ENCODE assay signal across 1 cellular context in the genomic region with DNA sequence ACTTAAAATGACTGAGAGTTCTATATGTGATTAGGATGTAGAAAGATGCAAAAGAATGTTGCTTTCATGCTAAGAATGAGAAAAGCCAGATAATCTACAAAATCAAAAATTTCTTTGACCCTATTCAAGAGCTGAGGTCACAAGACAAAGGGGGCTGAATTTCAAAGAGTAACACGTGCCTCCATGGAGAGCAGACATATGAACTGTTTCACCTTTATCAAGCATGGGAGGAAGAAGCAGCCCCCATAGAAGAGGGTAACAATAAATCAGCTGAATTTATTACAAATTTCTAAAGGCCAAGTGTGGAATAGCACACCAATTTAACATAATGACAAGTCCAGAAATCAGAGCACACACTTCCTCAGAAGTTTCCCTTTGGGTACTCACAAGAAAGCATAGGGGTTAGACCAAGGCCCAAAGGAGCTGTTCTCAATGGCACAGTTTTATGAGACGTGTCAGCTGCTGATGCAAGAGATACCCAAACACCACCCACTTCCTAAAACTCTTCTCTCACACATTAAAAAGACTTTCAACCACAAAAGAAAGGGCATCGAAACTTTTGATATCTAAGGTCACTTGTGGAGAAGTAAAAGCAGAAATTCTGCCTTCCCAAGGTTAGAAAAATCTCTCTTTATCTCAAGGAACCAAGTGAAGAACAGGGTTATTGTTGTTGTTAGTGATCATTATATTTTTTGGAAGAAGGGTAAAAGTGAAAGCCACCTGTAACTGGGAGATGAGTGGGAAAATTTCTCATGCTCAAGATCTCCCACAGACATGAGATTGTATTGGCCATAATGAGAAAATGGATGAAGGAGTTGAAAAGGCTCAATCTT.
TF ChIP-seq lines count a peak whose summit lies in the region.

No MANE protein-coding gene starts in this region.

TF ChIP-seq in SK-N-SH, 30 proteins besides CTCF, POLR2A, EP300 and RAD21 (continued from another document):
- TF ChIP-seq SMC3 (IDR thresholded peaks at IDR 0.05; ENCODE audit: low read depth, low read length) (no peak), YY1 (IDR thresholded peaks at IDR 0.05; ENCODE audit: low read depth) (no peak)
